In genomic region chr10:71217266-71218045, GRCh38 we compare ENCODE assay signal across 8 cellular contexts. TPM values are rescaled to one million over a fixed set of nuclear protein-coding genes. Genes with fewer than 3 reads are reported as not detected.
DNase-seq lines count a peak whose midpoint lies in the region; ATAC-seq and TF ChIP-seq lines count a peak whose summit lies in the region.

No MANE protein-coding gene starts in this region.

- peaks cover 6 to 12% of the 10 kb centered on the region in 2 donors for H3K4me1 Mint-ChIP-seq in effector memory CD8-positive, alpha-beta T cell (ENCODE audit: low read depth in 2 of 2)

- no peaks in the 10 kb centered on the region for H3K36me3 Mint-ChIP-seq in effector memory CD8-positive, alpha-beta T cell (ENCODE audit: insufficient read depth)

- peak; percentile 45 for ATAC-seq in effector memory CD8-positive, alpha-beta T cell (replicated peaks)
- ATAC-seq in HG03521 (IDR thresholded peaks at IDR 0.05; ENCODE audit: unreplicated experiment) (no peak), HG02571 (IDR thresholded peaks at IDR 0.05; ENCODE audit: unreplicated experiment) (no peak)

- no peaks in the 10 kb centered on the region for H3K9me3 Mint-ChIP-seq in effector memory CD8-positive, alpha-beta T cell

- TF ChIP-seq CTCF in GM10266 (IDR thresholded peaks at IDR 0.05; ENCODE audit: control insufficient read depth, insufficient read depth, low read depth, missing control alignments) = no peak

- H3K27me3 Mint-ChIP-seq in effector memory CD8-positive, alpha-beta T cell = peaks cover 23 to 93% of the 10 kb centered on the region in 2 donors

- H3K27ac Mint-ChIP-seq in effector memory CD8-positive, alpha-beta T cell = no peak overlapping the region

- H3K4me3 Mint-ChIP-seq in effector memory CD8-positive, alpha-beta T cell = peak overlapping the region; percentile 75 to 82

- peak; percentile 24 for DNase-seq in EL
- peak; percentile 42 to 75 for DNase-seq in NCI-H526 (lab: John Stamatoyannopoulos, UW)
- no peak for DNase-seq in effector memory CD8-positive, alpha-beta T cell
- peak; percentile 89 for DNase-seq in mesenteric fat pad (ENCODE audit: low spot score)
- peak; percentile 57 for DNase-seq in ureter (ENCODE audit: low spot score)
- DNase-seq in GM10266 (ENCODE audit: extremely low spot score) = no peak

RNA-seq across cellular contexts. Expression of gene UNC5B, which starts 5.1 kb away (rescaled TPM):
- 5.3 TPM for total RNA-seq in mesenteric fat pad
- total RNA-seq in ureter = 61.8 TPM

Comparison
In these comparisons a context has a peak if more than half of its experiments do, and no peak if none do; other contexts are left out.
1. DNase-seq: peak in EL (single experiment), NCI-H526 (2 of 2), mesenteric fat pad (single experiment) and ureter (single experiment); none in effector memory CD8-positive, alpha-beta T cell (0 of 3) and GM10266 (single experiment).